ENCODE assay signal across 1 cellular context in the genomic region with DNA sequence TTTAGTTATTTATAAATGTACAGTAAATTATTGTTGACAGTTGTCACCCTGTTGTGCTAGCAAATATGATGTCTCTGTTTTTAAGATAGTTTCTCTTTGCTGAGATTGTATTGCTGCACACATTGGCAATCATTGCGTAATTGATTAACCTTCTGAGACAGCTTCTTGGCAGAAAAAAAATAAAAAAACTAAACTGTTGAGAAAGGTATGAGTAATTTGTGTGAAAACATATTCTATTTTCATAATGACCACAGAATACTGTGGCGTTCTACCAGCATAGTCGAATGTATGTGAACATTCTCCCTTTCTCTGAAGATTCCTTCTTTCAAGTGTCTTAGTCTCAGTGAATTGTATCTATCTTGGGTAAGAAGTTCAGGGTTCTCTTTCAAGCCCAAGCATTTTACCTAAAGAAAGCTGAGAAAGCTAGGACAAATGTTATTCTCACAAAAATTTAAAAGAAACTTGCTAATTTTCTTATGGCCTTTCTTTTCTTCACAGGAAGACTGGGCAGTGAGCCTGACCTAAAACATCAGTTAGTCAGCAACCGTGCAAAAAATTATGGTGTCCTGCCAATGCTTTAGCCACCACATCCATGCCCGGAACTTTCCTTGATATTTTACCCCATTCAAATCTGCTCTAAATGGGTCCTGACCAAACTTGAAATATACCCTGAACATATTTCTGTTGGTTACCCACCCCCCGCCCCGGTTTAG.
TF ChIP-seq lines count a peak whose summit lies in the region.

No MANE protein-coding gene starts in this region.

TF ChIP-seq in GM12878, 131 proteins besides CTCF, POLR2A, EP300 and RAD21 (continued from another document):
- TF ChIP-seq, protein P1, sequence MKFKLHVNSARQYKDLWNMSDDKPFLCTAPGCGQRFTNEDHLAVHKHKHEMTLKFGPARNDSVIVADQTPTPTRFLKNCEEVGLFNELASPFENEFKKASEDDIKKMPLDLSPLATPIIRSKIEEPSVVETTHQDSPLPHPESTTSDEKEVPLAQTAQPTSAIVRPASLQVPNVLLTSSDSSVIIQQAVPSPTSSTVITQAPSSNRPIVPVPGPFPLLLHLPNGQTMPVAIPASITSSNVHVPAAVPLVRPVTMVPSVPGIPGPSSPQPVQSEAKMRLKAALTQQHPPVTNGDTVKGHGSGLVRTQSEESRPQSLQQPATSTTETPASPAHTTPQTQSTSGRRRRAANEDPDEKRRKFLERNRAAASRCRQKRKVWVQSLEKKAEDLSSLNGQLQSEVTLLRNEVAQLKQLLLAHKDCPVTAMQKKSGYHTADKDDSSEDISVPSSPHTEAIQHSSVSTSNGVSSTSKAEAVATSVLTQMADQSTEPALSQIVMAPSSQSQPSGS (IDR thresholded peaks at IDR 0.05; ENCODE audit: low read length) = peak; percentile 55; the same call in 1 of the 2 replicates
- TF ChIP-seq, protein P2, sequence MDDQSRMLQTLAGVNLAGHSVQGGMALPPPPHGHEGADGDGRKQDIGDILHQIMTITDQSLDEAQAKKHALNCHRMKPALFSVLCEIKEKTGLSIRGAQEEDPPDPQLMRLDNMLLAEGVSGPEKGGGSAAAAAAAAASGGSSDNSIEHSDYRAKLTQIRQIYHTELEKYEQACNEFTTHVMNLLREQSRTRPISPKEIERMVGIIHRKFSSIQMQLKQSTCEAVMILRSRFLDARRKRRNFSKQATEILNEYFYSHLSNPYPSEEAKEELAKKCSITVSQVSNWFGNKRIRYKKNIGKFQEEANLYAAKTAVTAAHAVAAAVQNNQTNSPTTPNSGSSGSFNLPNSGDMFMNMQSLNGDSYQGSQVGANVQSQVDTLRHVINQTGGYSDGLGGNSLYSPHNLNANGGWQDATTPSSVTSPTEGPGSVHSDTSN (IDR thresholded peaks at IDR 0.05; ENCODE audit: insufficient replicate concordance, low read depth, low read length) = no peak
- TF ChIP-seq RUNX3 (IDR thresholded peaks at IDR 0.05; ENCODE audit: low read length) = peak; percentile 70
- no peak for TF ChIP-seq ZNF207 (IDR thresholded peaks at IDR 0.05; ENCODE audit: borderline replicate concordance)
- TF ChIP-seq, protein P3, sequence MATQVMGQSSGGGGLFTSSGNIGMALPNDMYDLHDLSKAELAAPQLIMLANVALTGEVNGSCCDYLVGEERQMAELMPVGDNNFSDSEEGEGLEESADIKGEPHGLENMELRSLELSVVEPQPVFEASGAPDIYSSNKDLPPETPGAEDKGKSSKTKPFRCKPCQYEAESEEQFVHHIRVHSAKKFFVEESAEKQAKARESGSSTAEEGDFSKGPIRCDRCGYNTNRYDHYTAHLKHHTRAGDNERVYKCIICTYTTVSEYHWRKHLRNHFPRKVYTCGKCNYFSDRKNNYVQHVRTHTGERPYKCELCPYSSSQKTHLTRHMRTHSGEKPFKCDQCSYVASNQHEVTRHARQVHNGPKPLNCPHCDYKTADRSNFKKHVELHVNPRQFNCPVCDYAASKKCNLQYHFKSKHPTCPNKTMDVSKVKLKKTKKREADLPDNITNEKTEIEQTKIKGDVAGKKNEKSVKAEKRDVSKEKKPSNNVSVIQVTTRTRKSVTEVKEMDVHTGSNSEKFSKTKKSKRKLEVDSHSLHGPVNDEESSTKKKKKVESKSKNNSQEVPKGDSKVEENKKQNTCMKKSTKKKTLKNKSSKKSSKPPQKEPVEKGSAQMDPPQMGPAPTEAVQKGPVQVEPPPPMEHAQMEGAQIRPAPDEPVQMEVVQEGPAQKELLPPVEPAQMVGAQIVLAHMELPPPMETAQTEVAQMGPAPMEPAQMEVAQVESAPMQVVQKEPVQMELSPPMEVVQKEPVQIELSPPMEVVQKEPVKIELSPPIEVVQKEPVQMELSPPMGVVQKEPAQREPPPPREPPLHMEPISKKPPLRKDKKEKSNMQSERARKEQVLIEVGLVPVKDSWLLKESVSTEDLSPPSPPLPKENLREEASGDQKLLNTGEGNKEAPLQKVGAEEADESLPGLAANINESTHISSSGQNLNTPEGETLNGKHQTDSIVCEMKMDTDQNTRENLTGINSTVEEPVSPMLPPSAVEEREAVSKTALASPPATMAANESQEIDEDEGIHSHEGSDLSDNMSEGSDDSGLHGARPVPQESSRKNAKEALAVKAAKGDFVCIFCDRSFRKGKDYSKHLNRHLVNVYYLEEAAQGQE (IDR thresholded peaks at IDR 0.05; ENCODE audit: low read depth, low read length) = no peak
- 0 out of 2 replicates have a peak, but pooled peaks have one; percentile 22 for TF ChIP-seq NFIC (IDR thresholded peaks at IDR 0.05; ENCODE audit: low read depth, low read length)
